Comparison of ENCODE assay signal across 27 cellular contexts in the genomic region with DNA sequence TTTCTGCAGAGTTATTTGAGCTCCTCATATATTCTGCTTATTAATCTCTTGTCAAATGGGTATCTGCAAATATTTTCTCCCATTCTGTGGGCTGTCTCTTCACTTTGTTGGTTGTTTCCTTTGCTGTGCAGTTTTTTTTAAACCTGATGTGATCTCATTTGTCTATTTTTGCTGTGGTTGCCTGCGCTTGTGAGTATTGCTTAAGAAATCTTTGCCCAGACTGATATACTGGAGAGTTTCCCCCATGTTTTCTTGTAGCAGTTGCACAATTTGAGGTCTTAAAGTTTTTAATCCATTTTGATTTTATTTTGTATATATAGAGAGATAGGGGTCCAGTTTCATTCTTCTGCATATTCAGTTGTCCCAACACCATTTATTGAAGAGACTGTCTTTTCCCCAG.
"Had no signal": no experiment of that assay in that cellular context is flagged by ENCODE, and none has a peak within 500 bp of the region (broad histone marks: within the 10 kb centered on the region; RNA-seq: fewer than 3 reads in every experiment).

No MANE protein-coding gene starts in this region.

- H3K27me3 ChIP-seq: adrenal gland, body of pancreas, Peyer's patch had no signal

- H3K36me3 ChIP-seq: adrenal gland, Peyer's patch had no signal

- H3K4me1 ChIP-seq: adrenal gland, body of pancreas, Peyer's patch had no signal

- ATAC-seq: activated CD8-positive, alpha-beta memory T cell treated with anti-CD3 and anti-CD28 coated beads, Interleukin-2, amount 10 ng/mL, durations not matched to agents 7 days and 5 days; body of pancreas; K562; WTC11 had no signal

- H3K9me3 ChIP-seq: adrenal gland, body of pancreas, Peyer's patch had no signal

- H3K4me3 ChIP-seq: adrenal gland, body of pancreas, K562, Peyer's patch had no signal

- DNase-seq: activated CD4-positive, alpha-beta T cell treated with anti-CD3 and anti-CD28 coated beads for 48 hours; activated CD4-positive, alpha-beta T cell treated with anti-CD3 and anti-CD28 coated beads, Interleukin-2, amount 50 U/mL, for 48 hours; activated CD4-positive, CD25-positive, alpha-beta regulatory T cell treated with anti-CD3 and anti-CD28 coated beads, Interleukin-2, amount 50 U/mL, for 72 hours; activated CD8-positive, alpha-beta memory T cell treated with anti-CD3 and anti-CD28 coated beads, Interleukin-2, amount 10 ng/mL, durations not matched to agents 7 days and 5 days; activated effector memory CD4-positive, alpha-beta T cell treated with anti-CD3 and anti-CD28 coated beads, Interleukin-2, amount 50 U/mL, for 16 hours; activated naive CD4-positive, alpha-beta T cell treated with Interleukin-2 at 50 U/mL for 16 hours; activated naive CD8-positive, alpha-beta T cell treated with anti-CD3 and anti-CD28 coated beads for 36 hours; activated T-cell treated with anti-CD3 and anti-CD28 coated beads, Interleukin-2, amount 50 U/mL, for 24 hours; adrenal gland; aorta; body of pancreas; central memory CD4-positive, alpha-beta T cell; Karpas-422; MM.1S; NCI-H1092 treated with DMSO at 0.1 percent for 48 hours; NCI-H1417 treated with DMSO at 0.1 percent for 48 hours; NCI-H1694 treated with DMSO at 0.1 percent for 48 hours; NCI-H2029 treated with DMSO at 0.1 percent for 48 hours; NCI-H345; NCI-H510A treated with DMSO at 0.1 percent for 48 hours; NCI-H69; NK-92 treated with Interleukin-12 subunit alpha and Interleukin-12 subunit beta, amount 100 ng/mL, for 24 hours; Peyer's patch; Right ventricle myocardium superior; T-helper 9 cell had no signal
